23 cellular contexts compared by ENCODE assay signal in genomic region chr10:92483539-92483938, GRCh38.
"Had no signal": no experiment of that assay in that cellular context is flagged by ENCODE, and none has a peak within 500 bp of the region (broad histone marks: within the 10 kb centered on the region; RNA-seq: fewer than 3 reads in every experiment).

No MANE protein-coding gene starts in this region.

- ATAC-seq: left colon; left lung; lower lobe of right lung; naive thymus-derived CD8-positive, alpha-beta T cell; right lobe of liver; stimulated activated memory B cell treated with anti-CD40 and anti-IgM and Interleukin-4, amounts not matched to agents 10 μg/mL and 1 μg/mL and 100 μg/mL, for 72 hours; stimulated activated naive CD8-positive, alpha-beta T cell treated with anti-CD3 and anti-CD28 coated beads, Interleukin-15, amount 100 ng/mL, for 72 hours had no signal

- H3K27ac Mint-ChIP-seq: immature natural killer cell; naive thymus-derived CD8-positive, alpha-beta T cell; nephron; progenitor cell of endocrine pancreas; stimulated activated memory B cell treated with anti-CD40 and anti-IgM and Interleukin-4, amounts not matched to agents 10 μg/mL and 1 μg/mL and 100 μg/mL, for 72 hours; type B pancreatic cell had no signal

- DNase-seq: hypothalamus; immature natural killer cell; kidney; left colon; left lung; lower lobe of right lung; mammary epithelial cell; mesenchymal stem cell; naive thymus-derived CD8-positive, alpha-beta T cell; ovary; right lobe of liver; stimulated activated CD4-positive, alpha-beta T cell treated with anti-CD3 and anti-CD28 coated beads, Interleukin-1b, Interleukin-23, amount 100 ng/mL, for 48 hours; stimulated activated CD4-positive, alpha-beta T cell treated with anti-CD3 and anti-CD28 coated beads, Interleukin-2, amount 100 ng/mL, for 48 hours; stimulated activated CD4-positive, alpha-beta T cell treated with anti-CD3 and anti-CD28 coated beads, Interleukin-4, amount 100 ng/mL, for 4 hours; stimulated activated CD8-positive, alpha-beta memory T cell treated with anti-CD3 and anti-CD28 coated beads, Interleukin-4, amount 100 ng/mL, for 48 hours; stimulated activated naive CD4-positive, alpha-beta T cell treated with Interleukin-2 at 50 U/mL for 16 hours; stimulated activated naive CD8-positive, alpha-beta T cell treated with anti-CD3 and anti-CD28 coated beads, Interleukin-15, amount 100 ng/mL, for 72 hours; substantia nigra; uterus had no signal

- H3K4me3 Mint-ChIP-seq: immature natural killer cell; naive thymus-derived CD8-positive, alpha-beta T cell; nephron; stimulated activated memory B cell treated with anti-CD40 and anti-IgM and Interleukin-4, amounts not matched to agents 10 μg/mL and 1 μg/mL and 100 μg/mL, for 72 hours; stimulated activated naive CD8-positive, alpha-beta T cell treated with anti-CD3 and anti-CD28 coated beads, Interleukin-15, amount 100 ng/mL, for 72 hours; type B pancreatic cell had no signal

- H3K9me3 Mint-ChIP-seq: immature natural killer cell; naive thymus-derived CD8-positive, alpha-beta T cell; nephron; stimulated activated memory B cell treated with anti-CD40 and anti-IgM and Interleukin-4, amounts not matched to agents 10 μg/mL and 1 μg/mL and 100 μg/mL, for 72 hours; stimulated activated naive CD8-positive, alpha-beta T cell treated with anti-CD3 and anti-CD28 coated beads, Interleukin-15, amount 100 ng/mL, for 72 hours had no signal

- H3K4me1 Mint-ChIP-seq: immature natural killer cell; nephron; stimulated activated memory B cell treated with anti-CD40 and anti-IgM and Interleukin-4, amounts not matched to agents 10 μg/mL and 1 μg/mL and 100 μg/mL, for 72 hours had no signal

- H3K27me3 Mint-ChIP-seq: naive thymus-derived CD8-positive, alpha-beta T cell; progenitor cell of endocrine pancreas; stimulated activated memory B cell treated with anti-CD40 and anti-IgM and Interleukin-4, amounts not matched to agents 10 μg/mL and 1 μg/mL and 100 μg/mL, for 72 hours; stimulated activated naive CD8-positive, alpha-beta T cell treated with anti-CD3 and anti-CD28 coated beads, Interleukin-15, amount 100 ng/mL, for 72 hours; type B pancreatic cell had no signal
